Comparison of ENCODE assay signal across 8 cellular contexts in the genomic region with DNA sequence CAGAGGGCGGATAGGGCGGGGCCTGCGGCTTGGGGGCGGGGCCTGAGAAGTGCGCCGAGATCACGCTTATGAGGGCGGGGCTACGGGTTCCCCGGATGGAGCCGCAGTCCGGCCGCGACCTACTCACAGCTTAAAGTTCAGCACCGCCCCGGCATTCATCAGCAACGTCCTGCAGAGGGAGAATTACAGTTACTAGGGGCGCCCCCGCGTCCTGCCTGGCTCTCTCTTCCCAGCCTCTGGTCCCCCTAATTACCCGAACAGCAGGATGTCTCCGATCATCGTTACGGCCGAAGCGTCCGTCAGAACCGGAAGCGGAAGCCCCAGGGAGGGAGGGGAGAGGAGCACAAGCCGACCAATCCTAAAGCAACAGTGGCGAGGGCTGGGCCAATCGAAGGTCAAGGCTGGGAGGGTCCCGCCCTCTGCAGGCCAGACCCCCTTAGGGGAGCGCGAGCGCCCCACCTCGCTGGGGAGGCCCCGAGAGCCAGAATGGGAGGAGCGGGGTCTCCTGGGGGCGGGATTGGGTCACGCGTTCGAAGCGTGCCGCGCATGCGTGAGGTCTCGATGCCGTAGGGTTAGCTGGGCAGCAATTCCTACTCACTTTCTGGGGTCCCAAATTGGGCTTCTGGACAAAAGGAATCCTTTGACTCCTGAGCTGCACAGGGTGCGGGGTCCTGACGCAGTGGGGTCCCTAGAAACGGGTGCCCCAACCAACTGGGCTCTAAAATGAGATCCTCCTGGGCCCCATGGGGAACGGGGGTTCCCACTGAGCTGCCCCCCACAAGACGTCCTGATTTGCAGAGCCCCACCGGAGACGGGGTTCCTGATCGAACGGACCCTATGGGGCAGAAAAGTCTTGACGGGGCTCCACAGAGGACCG. TPM values are rescaled to one million over a fixed set of nuclear protein-coding genes. Genes with fewer than 3 reads are reported as not detected.
DNase-seq lines count a peak whose midpoint lies in the region; ATAC-seq and TF ChIP-seq lines count a peak whose summit lies in the region.

Gene SMIM7, minus strand, starts transcription at position 313 of the 877 bp plus-strand sequence. Its CDS starts 34 bp downstream, at position 279.

- TF ChIP-seq CTCF in prostate gland (IDR thresholded peaks at IDR 0.05) = peak in 3 of 4 experiments; percentile 17 to 56 (median 39)

- peak within 1 kb of the TSS; percentile 41 to 82 for H3K4me3 ChIP-seq in prostate gland
- peak within 1 kb of the TSS; percentile 66 for H3K4me3 ChIP-seq in urinary bladder (ENCODE audit: low read depth, low read length)

- intact Hi-C loops in left ventricle myocardium superior (cut with micrococcal nuclease) (no loop called here), prostate gland (cut with DNase I) (no loop called here)

- ATAC-seq in GM18498 (IDR thresholded peaks at IDR 0.05; ENCODE audit: unreplicated experiment) (peak; percentile 88), HG02938 (IDR thresholded peaks at IDR 0.05; ENCODE audit: unreplicated experiment) (peak; percentile 84), left ventricle myocardium superior (peak; percentile 96)

- DNase-seq in NCI-H187 (lab: John Stamatoyannopoulos, UW) = peak; percentile 83 to 85
- peak; percentile 98 to 99 (median 99) for DNase-seq in T-helper 2 cell
- DNase-seq in left ventricle myocardium superior = peak; percentile 99
- peak; percentile 99 for DNase-seq in prostate gland (ENCODE audit: low spot score)

- TF ChIP-seq POLR2A in prostate gland (IDR thresholded peaks at IDR 0.05) = peak; percentile 72

- H3K4me1 ChIP-seq in prostate gland (replicated peaks) (peaks cover 10% of the 10 kb centered on the region), urinary bladder (ENCODE audit: insufficient read depth) (no peaks in the 10 kb centered on the region)

- no peaks in the 10 kb centered on the region for H3K9me3 ChIP-seq in prostate gland

- H3K27ac ChIP-seq in angular gyrus (ENCODE audit: low read depth, low read length) (peak within 1 kb of the TSS; percentile 97), prostate gland (peak within 1 kb of the TSS; percentile 77 to 95), urinary bladder (ENCODE audit: low read depth) (peak within 1 kb of the TSS; percentile 81)

- H3K36me3 ChIP-seq in prostate gland = no peaks in the 10 kb centered on the region
- H3K36me3 ChIP-seq in urinary bladder (ENCODE audit: insufficient read depth) = peaks cover 3% of the 10 kb centered on the region

- WGBS in prostate gland = under 1% methylated on average over 53 of the region's 60 CpGs
- WGBS in urinary bladder = under 1% methylated on average over 60 of the region's 60 CpGs

- no peaks in the 10 kb centered on the region for H3K27me3 ChIP-seq in prostate gland (replicated peaks; ENCODE audit: insufficient read depth)

RNA-seq across cellular contexts. Expression of gene SMIM7, which starts in this region (rescaled TPM):
- 32.5 TPM for total RNA-seq in left ventricle myocardium superior
- total RNA-seq in prostate gland = 100 to 1,000 TPM; 146 to 171 TPM
- 73.8 TPM for total RNA-seq in urinary bladder
- polyA plus RNA-seq in urinary bladder = 84.3 TPM

Comparison
In these comparisons a context has a peak if more than half of its experiments do, and no peak if none do; other contexts are left out.
1. Peak in every context shown above with its lines: DNase-seq, ATAC-seq, H3K4me3 ChIP-seq and H3K27ac ChIP-seq.